16 cellular contexts compared by ENCODE assay signal in genomic region chr6:41396335-41396734, GRCh38.
A peak's percentile ranks its signal among the peaks of the same experiment; 100 is the strongest.
DNase-seq lines count a peak whose midpoint lies in the region; ATAC-seq, FAIRE-seq and TF ChIP-seq lines count a peak whose summit lies in the region.
"Had no signal": no experiment of that assay in that cellular context is flagged by ENCODE, and none has a peak within 500 bp of the region (broad histone marks: within the 10 kb centered on the region; RNA-seq: fewer than 3 reads in every experiment).

No MANE protein-coding gene starts in this region.

- peaks cover 4% of the 10 kb centered on the region for H3K9me3 Mint-ChIP-seq in natural killer cell treated with Interleukin-12 subunit alpha and Interleukin-12 subunit beta and Interleukin-15 and Interleukin-18, amount 100 ng/mL, for 72 hours
- H3K9me3 Mint-ChIP-seq in natural killer cell (peaks cover 0 to 9% of the 10 kb centered on the region in 2 donors), astrocyte (ENCODE audit: unreplicated experiment) (peaks cover 10% of the 10 kb centered on the region)

- H3K36me3 Mint-ChIP-seq in natural killer cell treated with Interleukin-12 subunit alpha and Interleukin-12 subunit beta and Interleukin-15 and Interleukin-18, amount 100 ng/mL, for 72 hours: peaks cover 17% of the 10 kb centered on the region
- peaks cover 14% of the 10 kb centered on the region for H3K36me3 Mint-ChIP-seq in natural killer cell
- H3K36me3 Mint-ChIP-seq in astrocyte (ENCODE audit: low read depth, unreplicated experiment): no peaks in the 10 kb centered on the region

- intact Hi-C loops in Right ventricle myocardium superior (cut with DNase I) (no loop called here), natural killer cell (cut with micrococcal nuclease) (no loop called here)

- H3K4me3 ChIP-seq in right atrium auricular region (no peak overlapping the region), astrocyte (ENCODE audit: insufficient read depth, low read depth, low read length) (no peak overlapping the region)
- H3K4me3 ChIP-seq: GM23248 had no signal

- H4K20me1 ChIP-seq in astrocyte (ENCODE audit: insufficient read depth, low read length): no peaks in the 10 kb centered on the region

- H3K27ac ChIP-seq in right atrium auricular region (no peak overlapping the region), astrocyte (ENCODE audit: low read depth, low read length) (no peak overlapping the region)
- H3K27ac ChIP-seq: GM23248 had no signal

- no peak for TF ChIP-seq CTCF in right atrium auricular region (IDR thresholded peaks at IDR 0.05)
- no peak for TF ChIP-seq CTCF in natural killer cell (IDR thresholded peaks at IDR 0.05)
- no peak for TF ChIP-seq CTCF in astrocyte (IDR thresholded peaks at IDR 0.05; ENCODE audit: insufficient read depth, low read depth, low read length)

- FAIRE-seq in astrocyte (lab: Jason Lieb, UNC): no peak
- FAIRE-seq: G401.6, GM12892 had no signal

- peaks cover 0 to 19% of the 10 kb centered on the region in 2 donors for H3K9me3 ChIP-seq in right atrium auricular region
- H3K9me3 ChIP-seq in astrocyte (ENCODE audit: insufficient read depth, low read depth, low read length): no peaks in the 10 kb centered on the region

- H3K4me2 ChIP-seq in astrocyte (ENCODE audit: low read length): no peak overlapping the region

- H3K4me1 ChIP-seq in right atrium auricular region (no peaks in the 10 kb centered on the region), astrocyte (ENCODE audit: insufficient read depth, low read length) (no peaks in the 10 kb centered on the region)

- H3K9ac ChIP-seq in astrocyte (ENCODE audit: low read length): no peak overlapping the region
- H3K9ac ChIP-seq: GM23248 had no signal

- H3K27me3 ChIP-seq in right atrium auricular region: no peaks in the 10 kb centered on the region
- peaks cover 32% of the 10 kb centered on the region for H3K27me3 ChIP-seq in astrocyte (ENCODE audit: insufficient read depth, low read length)

- H3K4me1 Mint-ChIP-seq in natural killer cell treated with Interleukin-12 subunit alpha and Interleukin-12 subunit beta and Interleukin-15 and Interleukin-18, amount 100 ng/mL, for 72 hours (ENCODE audit: low read depth in 2 of 2): no peaks in the 10 kb centered on the region
- no peaks in the 10 kb centered on the region for H3K4me1 Mint-ChIP-seq in natural killer cell
- no peaks in the 10 kb centered on the region for H3K4me1 Mint-ChIP-seq in astrocyte (ENCODE audit: low read depth, unreplicated experiment)
- H3K4me1 Mint-ChIP-seq: CD4-positive, alpha-beta memory T cell had no signal

- ATAC-seq in Right ventricle myocardium superior (ENCODE audit: poor library complexity) (peak; percentile 56), natural killer cell (no peak), GM21381 (IDR thresholded peaks at IDR 0.05; ENCODE audit: unreplicated experiment) (no peak)
- ATAC-seq in natural killer cell treated with Interleukin-12 subunit alpha and Interleukin-12 subunit beta and Interleukin-15 and Interleukin-18, amount 100 ng/mL, for 72 hours: no peak
- ATAC-seq: HCT116 had no signal

- H3K36me3 ChIP-seq in right atrium auricular region (no peaks in the 10 kb centered on the region), astrocyte (ENCODE audit: insufficient read depth, low read length) (no peaks in the 10 kb centered on the region)

- H3K27ac Mint-ChIP-seq in natural killer cell treated with Interleukin-12 subunit alpha and Interleukin-12 subunit beta and Interleukin-15 and Interleukin-18, amount 100 ng/mL, for 72 hours: no peak overlapping the region
- H3K27ac Mint-ChIP-seq in natural killer cell (no peak overlapping the region), astrocyte (ENCODE audit: unreplicated experiment) (no peak overlapping the region)
- H3K27ac Mint-ChIP-seq: CD4-positive, alpha-beta memory T cell; H9 had no signal

- no peak overlapping the region for H3K4me3 Mint-ChIP-seq in natural killer cell treated with Interleukin-12 subunit alpha and Interleukin-12 subunit beta and Interleukin-15 and Interleukin-18, amount 100 ng/mL, for 72 hours
- no peak overlapping the region for H3K4me3 Mint-ChIP-seq in natural killer cell
- peak overlapping the region; percentile 50 for H3K4me3 Mint-ChIP-seq in astrocyte (ENCODE audit: unreplicated experiment)
- H3K4me3 Mint-ChIP-seq: CD4-positive, alpha-beta memory T cell; H9 had no signal

- H3K79me2 ChIP-seq in astrocyte (ENCODE audit: insufficient read depth, low read length): no peaks in the 10 kb centered on the region

- peak; percentile 44 for DNase-seq in Right ventricle myocardium superior
- DNase-seq in right atrium auricular region (ENCODE audit: low spot score): no peak
- DNase-seq in natural killer cell treated with Interleukin-12 subunit alpha and Interleukin-12 subunit beta and Interleukin-15 and Interleukin-18, amount 100 ng/mL, for 72 hours (ENCODE audit: low spot score): peak; percentile 18
- no peak for DNase-seq in natural killer cell
- DNase-seq in astrocyte (ENCODE audit: low read depth): no peak
- DNase-seq: C1 segment of cervical spinal cord; Calu3; CD4-positive, alpha-beta memory T cell; COR-L47; DMS53; GM23248; H9 had no signal

- H3K27me3 Mint-ChIP-seq in natural killer cell treated with Interleukin-12 subunit alpha and Interleukin-12 subunit beta and Interleukin-15 and Interleukin-18, amount 100 ng/mL, for 72 hours: peaks cover 45 to 57% of the 10 kb centered on the region in 2 donors
- peaks cover 46 to 71% of the 10 kb centered on the region in 2 donors for H3K27me3 Mint-ChIP-seq in natural killer cell (ENCODE audit: low read depth in 2 of 2)
- H3K27me3 Mint-ChIP-seq in astrocyte (ENCODE audit: low read depth, unreplicated experiment): peaks cover 46% of the 10 kb centered on the region

- no peak overlapping the region for H2AFZ ChIP-seq in astrocyte (ENCODE audit: low read depth, low read length)
- H2AFZ ChIP-seq: GM23248 had no signal

Comparison
In these comparisons a context has a peak if more than half of its experiments do, and no peak if none do; other contexts are left out.
1. DNase-seq: peak in Right ventricle myocardium superior (single experiment) and natural killer cell treated with Interleukin-12 subunit alpha and Interleukin-12 subunit beta and Interleukin-15 and Interleukin-18, amount 100 ng/mL, for 72 hours (single experiment); none in right atrium auricular region (single experiment), natural killer cell (single experiment) and astrocyte (single experiment).